In the genomic region with DNA sequence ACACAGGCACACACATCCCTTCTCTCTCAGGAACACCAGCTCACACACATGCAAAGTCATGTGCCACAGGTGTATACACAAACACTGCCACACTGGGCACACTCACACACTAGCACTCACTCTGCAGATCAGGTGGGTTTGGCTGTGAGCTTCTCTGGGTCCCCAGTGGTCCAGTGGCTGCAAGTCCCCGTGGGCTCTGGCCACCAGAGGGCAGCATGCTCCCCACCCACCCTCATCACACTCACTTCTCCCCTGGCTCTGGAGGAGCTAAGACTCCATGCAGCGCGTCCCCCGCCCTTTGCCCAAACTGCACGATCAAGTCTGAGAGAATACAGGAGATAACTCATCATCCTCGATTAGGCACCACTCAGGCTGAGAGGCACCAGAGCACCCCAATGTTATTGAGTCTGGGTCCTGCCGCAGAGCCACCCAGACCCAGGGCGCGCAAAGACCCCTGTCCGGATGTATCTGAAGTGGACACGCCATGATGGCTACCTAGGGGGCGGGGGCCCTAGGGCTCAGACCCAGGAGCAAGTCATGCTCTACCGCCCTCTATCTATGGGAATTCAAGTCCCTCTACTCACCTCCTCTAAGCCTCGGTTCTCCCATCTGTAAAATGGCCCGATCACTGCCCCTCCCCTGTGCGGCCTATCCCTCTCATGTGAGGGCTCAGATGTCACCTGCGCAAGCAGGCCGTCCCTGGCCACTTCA, we compare ENCODE assay signal across 9 cellular contexts.
DNase-seq lines count a peak whose midpoint lies in the region; ATAC-seq and TF ChIP-seq lines count a peak whose summit lies in the region.
"Had no signal": no experiment of that assay in that cellular context is flagged by ENCODE, and none has a peak within 500 bp of the region (broad histone marks: within the 10 kb centered on the region; RNA-seq: fewer than 3 reads in every experiment).

No MANE protein-coding gene starts in this region.

- H3K4me3 ChIP-seq in DOHH2 (ENCODE audit: low read length) (no peak overlapping the region), Loucy (ENCODE audit: low read length, poor library complexity, severe bottlenecking) (no peak overlapping the region), SK-N-MC (no peak overlapping the region), cardiac muscle cell (no peak overlapping the region), retinal pigment epithelial cell (ENCODE audit: low read length) (no peak overlapping the region)

- H3K36me3 Mint-ChIP-seq in activated naive CD4-positive, alpha-beta T cell treated with anti-CD3 and anti-CD28 coated beads for 36 hours (ENCODE audit: low read depth) = no peaks in the 10 kb centered on the region
- H3K36me3 Mint-ChIP-seq: activated naive CD8-positive, alpha-beta T cell had no signal

- peaks cover 7% of the 10 kb centered on the region for H3K27me3 ChIP-seq in DOHH2 (ENCODE audit: control insufficient read depth, low read length)
- H3K27me3 ChIP-seq in Loucy (ENCODE audit: insufficient read depth, low read length, poor library complexity, severe bottlenecking) = no peaks in the 10 kb centered on the region
- H3K27me3 ChIP-seq in cardiac muscle cell = no peaks in the 10 kb centered on the region

- H3F3A ChIP-seq in DOHH2 (ENCODE audit: control insufficient read depth, insufficient read depth) (no peaks in the 10 kb centered on the region), Loucy (ENCODE audit: low read depth) (no peaks in the 10 kb centered on the region)

- no peaks in the 10 kb centered on the region for H3K4me1 Mint-ChIP-seq in activated naive CD4-positive, alpha-beta T cell treated with anti-CD3 and anti-CD28 coated beads for 36 hours (ENCODE audit: low read depth)

- peaks cover 6% of the 10 kb centered on the region; the same call in 1 of the 2 replicates for H4K20me1 ChIP-seq in DOHH2 (ENCODE audit: control insufficient read depth, insufficient read depth, low read depth, low read length)
- H4K20me1 ChIP-seq in Loucy (ENCODE audit: insufficient read depth, low read length, poor library complexity, severe bottlenecking) = no peaks in the 10 kb centered on the region

- no peaks in the 10 kb centered on the region for H3K9me3 Mint-ChIP-seq in activated naive CD4-positive, alpha-beta T cell treated with anti-CD3 and anti-CD28 coated beads for 36 hours

- H3K36me3 ChIP-seq in DOHH2 (ENCODE audit: control insufficient read depth, low read length) (no peaks in the 10 kb centered on the region), Loucy (ENCODE audit: insufficient read depth, low read length) (no peaks in the 10 kb centered on the region), SK-N-MC (ENCODE audit: insufficient read depth, low read length) (no peaks in the 10 kb centered on the region), cardiac muscle cell (no peaks in the 10 kb centered on the region)

- H3K79me2 ChIP-seq in DOHH2 (ENCODE audit: control insufficient read depth, low read length) (no peaks in the 10 kb centered on the region), Loucy (ENCODE audit: insufficient read depth, low read length) (no peaks in the 10 kb centered on the region)

- no peak overlapping the region for H3K27ac Mint-ChIP-seq in activated naive CD4-positive, alpha-beta T cell treated with anti-CD3 and anti-CD28 coated beads for 36 hours
- H3K27ac Mint-ChIP-seq: activated naive CD8-positive, alpha-beta T cell had no signal

- CTCF ChIA-PET in activated naive CD4-positive, alpha-beta T cell treated with anti-CD3 and anti-CD28 coated beads for 36 hours (lab: Charles Lee) = interaction anchor here (0.6 to 5.1 kb wide), 18 partner anchors 8 to 1185 kb away, joined by 3 to 58 read pairs (median 4); no protein-coding TSS in a partner anchor

- ATAC-seq in HG02642 (IDR thresholded peaks at IDR 0.05; ENCODE audit: poor library complexity, unreplicated experiment) (no peak), HG03135 (IDR thresholded peaks at IDR 0.05; ENCODE audit: unreplicated experiment) (no peak)

- H3K4me1 ChIP-seq in DOHH2 (ENCODE audit: control insufficient read depth, low read length) (peaks cover 7% of the 10 kb centered on the region; the same call in 1 of the 2 replicates), Loucy (ENCODE audit: insufficient read depth, low read length, poor library complexity, severe bottlenecking) (peaks cover 6% of the 10 kb centered on the region), cardiac muscle cell (ENCODE audit: low read depth) (no peaks in the 10 kb centered on the region)

- H3K4me3 Mint-ChIP-seq in activated naive CD4-positive, alpha-beta T cell treated with anti-CD3 and anti-CD28 coated beads for 36 hours = no peak overlapping the region
- H3K4me3 Mint-ChIP-seq: activated naive CD8-positive, alpha-beta T cell had no signal

- H2AFZ ChIP-seq in Loucy (ENCODE audit: low read length) = no peak overlapping the region

- intact Hi-C loops in activated naive CD4-positive, alpha-beta T cell treated with anti-CD3 and anti-CD28 coated beads for 36 hours (cut with micrococcal nuclease) = loop anchor here (1.0 kb wide), 2 partner anchors 99 to 311 kb away; no protein-coding TSS in a partner anchor

- no peak overlapping the region for H3K27ac ChIP-seq in DOHH2 (ENCODE audit: low read depth, low read length)
- no peak overlapping the region for H3K27ac ChIP-seq in SK-N-MC
- H3K27ac ChIP-seq in cardiac muscle cell = no peak overlapping the region

- peak; percentile 91 for TF ChIP-seq CTCF in DOHH2 (IDR thresholded peaks at IDR 0.05; ENCODE audit: low read depth, low read length, poor library complexity, severe bottlenecking)
- TF ChIP-seq CTCF in Loucy (conservative IDR thresholded peaks at IDR 0.05; ENCODE audit: low read length) = peak; percentile 94
- TF ChIP-seq CTCF in cardiac muscle cell (IDR thresholded peaks at IDR 0.05; ENCODE audit: low read depth, low read length) = peak; percentile 87
- peak; percentile 93 for TF ChIP-seq CTCF in retinal pigment epithelial cell (conservative IDR thresholded peaks at IDR 0.05; ENCODE audit: low read depth, low read length)

- H3K27me3 Mint-ChIP-seq in activated naive CD4-positive, alpha-beta T cell treated with anti-CD3 and anti-CD28 coated beads for 36 hours (ENCODE audit: low read depth) = peaks cover 2% of the 10 kb centered on the region
- H3K27me3 Mint-ChIP-seq: activated naive CD8-positive, alpha-beta T cell had no signal

- peak; percentile 16 for DNase-seq in SK-N-MC (ENCODE audit: low read depth, low spot score)
- peak; percentile 75 for DNase-seq in activated naive CD4-positive, alpha-beta T cell treated with anti-CD3 and anti-CD28 coated beads for 36 hours
- peak; percentile 75 to 81 for DNase-seq in cardiac muscle cell (ENCODE audit: low read depth in 1 of 2, low spot score in 1 of 2)
- DNase-seq in retinal pigment epithelial cell (ENCODE audit: low read depth) = peak; percentile 8

- H3K4me2 ChIP-seq in DOHH2 (ENCODE audit: low read length) = no peak overlapping the region
- no peak overlapping the region for H3K4me2 ChIP-seq in Loucy (ENCODE audit: low read depth, low read length, poor library complexity, severe bottlenecking)

- H3K9me3 ChIP-seq in DOHH2 (ENCODE audit: control insufficient read depth, insufficient read depth, low read length) (no peaks in the 10 kb centered on the region), Loucy (ENCODE audit: insufficient read depth, low read depth, low read length) (no peaks in the 10 kb centered on the region), SK-N-MC (ENCODE audit: low read depth, low read length) (no peaks in the 10 kb centered on the region), cardiac muscle cell (ENCODE audit: low read depth) (no peaks in the 10 kb centered on the region)

- H3K9me2 ChIP-seq in DOHH2 (replicated peaks; ENCODE audit: control insufficient read depth, low read length) (no peaks in the 10 kb centered on the region), Loucy (replicated peaks; ENCODE audit: low read depth, low read length) (no peaks in the 10 kb centered on the region)

- H3K9ac ChIP-seq in Loucy (ENCODE audit: low read depth, low read length, poor library complexity, severe bottlenecking) = no peak overlapping the region
- no peak overlapping the region for H3K9ac ChIP-seq in SK-N-MC (ENCODE audit: insufficient read length)

Comparison
In these comparisons a context has a peak if more than half of its experiments do, and no peak if none do; other contexts are left out.
1. DNase-seq: peak in every context shown above with its lines; median percentile 78 in cardiac muscle cell; 75 in activated naive CD4-positive, alpha-beta T cell treated with anti-CD3 and anti-CD28 coated beads for 36 hours; 16 in SK-N-MC; 8 in retinal pigment epithelial cell.